Comparison of ENCODE assay signal across 8 cellular contexts in the genomic region with DNA sequence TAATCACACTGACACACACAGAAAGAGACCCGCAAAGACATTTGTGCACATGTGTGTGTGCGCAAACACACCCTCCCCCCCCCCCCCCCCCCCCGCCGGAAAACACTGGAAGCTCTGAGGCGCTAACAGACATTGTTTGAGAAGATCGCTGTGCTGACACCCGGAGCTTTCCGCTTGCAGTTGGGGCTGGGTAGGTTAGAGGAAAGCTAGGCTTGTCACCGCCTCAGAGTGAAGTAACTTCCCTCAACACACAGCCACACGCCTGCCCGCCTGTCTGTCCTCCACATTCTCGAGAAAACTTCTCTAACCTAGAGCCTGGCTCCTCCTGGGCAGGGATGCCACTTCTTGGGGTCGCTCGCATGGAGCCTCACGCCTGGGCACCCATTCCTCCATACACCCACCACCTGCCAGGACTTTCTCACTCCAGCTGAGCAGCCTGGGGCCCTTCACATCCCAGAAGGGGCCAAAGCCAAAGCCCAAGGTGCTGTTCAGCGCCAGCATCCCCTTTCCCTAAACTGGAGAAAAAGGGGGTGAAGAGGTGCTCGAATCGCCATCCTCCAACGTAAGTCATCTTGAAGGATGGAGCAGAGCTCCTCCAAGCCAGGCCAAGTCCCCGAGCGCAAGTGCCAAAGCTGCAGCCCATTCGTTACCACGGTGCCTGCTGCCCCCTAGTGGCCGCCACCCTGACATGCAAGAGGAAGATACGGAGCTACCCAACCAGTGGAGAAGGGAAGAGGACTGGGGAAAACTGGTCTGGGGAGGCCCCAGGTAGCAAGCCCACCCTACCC.
DNase-seq lines count a peak whose midpoint lies in the region; ATAC-seq and TF ChIP-seq lines count a peak whose summit lies in the region.

No MANE protein-coding gene starts in this region.

- CTCF ChIA-PET in activated CD4-positive, alpha-beta T cell treated with anti-CD3 and anti-CD28 coated beads, Interleukin-2, amount 10 ng/mL, durations not matched to agents 7 days and 5 days (lab: Charles Lee), result interaction anchor here (0.5 to 5.5 kb wide), 46 partner anchors 7 to 1014 kb away, joined by 3 to 56 read pairs (median 4); a partner anchor contains a TSS

- peaks cover 5% of the 10 kb centered on the region for H3K4me1 Mint-ChIP-seq in activated CD4-positive, alpha-beta T cell treated with anti-CD3 and anti-CD28 coated beads, Interleukin-2, amount 10 ng/mL, durations not matched to agents 7 days and 5 days

- no peak overlapping the region for H3K4me3 ChIP-seq in colonic mucosa
- H3K4me3 ChIP-seq in liver (ENCODE audit: low read depth in 1 of 3, low read length in 3 of 3), result no peak overlapping the region

- peak; percentile 95 for TF ChIP-seq CTCF in GM12874 (IDR thresholded peaks at IDR 0.05; ENCODE audit: insufficient read depth, low read depth, low read length)
- peak; percentile 96 for TF ChIP-seq CTCF in colonic mucosa (IDR thresholded peaks at IDR 0.05)
- TF ChIP-seq CTCF in liver (IDR thresholded peaks at IDR 0.05; ENCODE audit: low read depth, low read length, missing input control), result peak; percentile 77

- no peak overlapping the region for H3K27ac Mint-ChIP-seq in activated CD4-positive, alpha-beta T cell treated with anti-CD3 and anti-CD28 coated beads, Interleukin-2, amount 10 ng/mL, durations not matched to agents 7 days and 5 days

- H3K9me3 Mint-ChIP-seq in activated CD4-positive, alpha-beta T cell treated with anti-CD3 and anti-CD28 coated beads, Interleukin-2, amount 10 ng/mL, durations not matched to agents 7 days and 5 days, result no peaks in the 10 kb centered on the region

- no peaks in the 10 kb centered on the region for H3K4me1 ChIP-seq in colonic mucosa
- H3K4me1 ChIP-seq in liver (ENCODE audit: control insufficient read depth in 4 of 4, insufficient read depth in 4 of 4, low read length in 3 of 4), result peaks cover 3 to 30% (median 21%) of the 10 kb centered on the region in 4 donors

- no peaks in the 10 kb centered on the region for H3K27me3 ChIP-seq in colonic mucosa
- H3K27me3 ChIP-seq in liver (ENCODE audit: control insufficient read depth in 4 of 4, insufficient read depth in 4 of 4, low read length in 3 of 4), result no peaks in the 10 kb centered on the region

- peak; percentile 82 to 89 for TF ChIP-seq RAD21 in liver (IDR thresholded peaks at IDR 0.05)

- no peak for ATAC-seq in HG03354 (IDR thresholded peaks at IDR 0.05; ENCODE audit: poor library complexity, severe bottlenecking, unreplicated experiment)

- H3K36me3 Mint-ChIP-seq in activated CD4-positive, alpha-beta T cell treated with anti-CD3 and anti-CD28 coated beads, Interleukin-2, amount 10 ng/mL, durations not matched to agents 7 days and 5 days (ENCODE audit: low read depth), result peaks cover 23% of the 10 kb centered on the region

- no peaks in the 10 kb centered on the region for H3K9me3 ChIP-seq in colonic mucosa
- H3K9me3 ChIP-seq in liver (ENCODE audit: control insufficient read depth in 4 of 4, low read length in 3 of 4), result no peaks in the 10 kb centered on the region

- 62% methylated on average over 25 of the region's 25 CpGs for WGBS in liver

- no peak overlapping the region for H3K27ac ChIP-seq in colonic mucosa
- H3K27ac ChIP-seq in liver (ENCODE audit: low read depth in 1 of 2, low read length in 2 of 2), result no peak overlapping the region

- DNase-seq in 8988T (peak; percentile 89), NCI-H524 (lab: John Stamatoyannopoulos, UW) (peak; percentile 79 to 81), colonic mucosa (peak; percentile 78)
- DNase-seq in activated CD4-positive, alpha-beta T cell treated with anti-CD3 and anti-CD28 coated beads, Interleukin-2, amount 10 ng/mL, durations not matched to agents 7 days and 5 days, result peak; percentile 77
- peak; percentile 55 to 69 (median 66) for DNase-seq in stimulated activated CD4-positive, alpha-beta T cell treated with anti-CD3 and anti-CD28 coated beads, TNF-alpha, amount 100 ng/mL, for 4 hours (ENCODE audit: low read depth in 3 of 3)

- intact Hi-C loops in colonic mucosa (cut with DNase I), result no loop called here

- POLR2A ChIA-PET in activated CD4-positive, alpha-beta T cell treated with anti-CD3 and anti-CD28 coated beads, Interleukin-2, amount 10 ng/mL, durations not matched to agents 7 days and 5 days (lab: Charles Lee), result no interaction called here

- H3K36me3 ChIP-seq in colonic mucosa, result peaks cover 12% of the 10 kb centered on the region
- H3K36me3 ChIP-seq in liver (ENCODE audit: control insufficient read depth in 4 of 4, insufficient read depth in 3 of 4, low read depth in 1 of 4, low read length in 3 of 4), result peaks cover 23 to 54% (median 34%) of the 10 kb centered on the region in 4 donors

- H3K27me3 Mint-ChIP-seq in activated CD4-positive, alpha-beta T cell treated with anti-CD3 and anti-CD28 coated beads, Interleukin-2, amount 10 ng/mL, durations not matched to agents 7 days and 5 days, result no peaks in the 10 kb centered on the region

- H3K9ac ChIP-seq in colonic mucosa (ENCODE audit: low read depth in 2 of 2, low read length in 2 of 2) (no peak overlapping the region), liver (ENCODE audit: low read depth in 1 of 2, low read length in 2 of 2) (no peak overlapping the region)

- no peak overlapping the region for H3K4me3 Mint-ChIP-seq in activated CD4-positive, alpha-beta T cell treated with anti-CD3 and anti-CD28 coated beads, Interleukin-2, amount 10 ng/mL, durations not matched to agents 7 days and 5 days

TF ChIP-seq in liver, 16 proteins besides CTCF, POLR2A, EP300 and RAD21:
- no peak for TF ChIP-seq FOXA1 (IDR thresholded peaks at IDR 0.05)
- TF ChIP-seq HNF4G (IDR thresholded peaks at IDR 0.05), result no peak
- TF ChIP-seq GABPA (IDR thresholded peaks at IDR 0.05 in 1 of 2, conservative IDR thresholded peaks at IDR 0.05 in 1 of 2), result no peak
- TF ChIP-seq TAF1 (conservative IDR thresholded peaks at IDR 0.05), result no peak
- TF ChIP-seq EGR1 (IDR thresholded peaks at IDR 0.05; ENCODE audit: low read depth in 2 of 2), result no peak
- TF ChIP-seq, protein P1, sequence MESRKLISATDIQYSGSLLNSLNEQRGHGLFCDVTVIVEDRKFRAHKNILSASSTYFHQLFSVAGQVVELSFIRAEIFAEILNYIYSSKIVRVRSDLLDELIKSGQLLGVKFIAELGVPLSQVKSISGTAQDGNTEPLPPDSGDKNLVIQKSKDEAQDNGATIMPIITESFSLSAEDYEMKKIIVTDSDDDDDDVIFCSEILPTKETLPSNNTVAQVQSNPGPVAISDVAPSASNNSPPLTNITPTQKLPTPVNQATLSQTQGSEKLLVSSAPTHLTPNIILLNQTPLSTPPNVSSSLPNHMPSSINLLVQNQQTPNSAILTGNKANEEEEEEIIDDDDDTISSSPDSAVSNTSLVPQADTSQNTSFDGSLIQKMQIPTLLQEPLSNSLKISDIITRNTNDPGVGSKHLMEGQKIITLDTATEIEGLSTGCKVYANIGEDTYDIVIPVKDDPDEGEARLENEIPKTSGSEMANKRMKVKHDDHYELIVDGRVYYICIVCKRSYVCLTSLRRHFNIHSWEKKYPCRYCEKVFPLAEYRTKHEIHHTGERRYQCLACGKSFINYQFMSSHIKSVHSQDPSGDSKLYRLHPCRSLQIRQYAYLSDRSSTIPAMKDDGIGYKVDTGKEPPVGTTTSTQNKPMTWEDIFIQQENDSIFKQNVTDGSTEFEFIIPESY (IDR thresholded peaks at IDR 0.05), result no peak
- TF ChIP-seq, protein P2, sequence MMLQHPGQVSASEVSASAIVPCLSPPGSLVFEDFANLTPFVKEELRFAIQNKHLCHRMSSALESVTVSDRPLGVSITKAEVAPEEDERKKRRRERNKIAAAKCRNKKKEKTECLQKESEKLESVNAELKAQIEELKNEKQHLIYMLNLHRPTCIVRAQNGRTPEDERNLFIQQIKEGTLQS (IDR thresholded peaks at IDR 0.05), result no peak
- TF ChIP-seq, protein P3, sequence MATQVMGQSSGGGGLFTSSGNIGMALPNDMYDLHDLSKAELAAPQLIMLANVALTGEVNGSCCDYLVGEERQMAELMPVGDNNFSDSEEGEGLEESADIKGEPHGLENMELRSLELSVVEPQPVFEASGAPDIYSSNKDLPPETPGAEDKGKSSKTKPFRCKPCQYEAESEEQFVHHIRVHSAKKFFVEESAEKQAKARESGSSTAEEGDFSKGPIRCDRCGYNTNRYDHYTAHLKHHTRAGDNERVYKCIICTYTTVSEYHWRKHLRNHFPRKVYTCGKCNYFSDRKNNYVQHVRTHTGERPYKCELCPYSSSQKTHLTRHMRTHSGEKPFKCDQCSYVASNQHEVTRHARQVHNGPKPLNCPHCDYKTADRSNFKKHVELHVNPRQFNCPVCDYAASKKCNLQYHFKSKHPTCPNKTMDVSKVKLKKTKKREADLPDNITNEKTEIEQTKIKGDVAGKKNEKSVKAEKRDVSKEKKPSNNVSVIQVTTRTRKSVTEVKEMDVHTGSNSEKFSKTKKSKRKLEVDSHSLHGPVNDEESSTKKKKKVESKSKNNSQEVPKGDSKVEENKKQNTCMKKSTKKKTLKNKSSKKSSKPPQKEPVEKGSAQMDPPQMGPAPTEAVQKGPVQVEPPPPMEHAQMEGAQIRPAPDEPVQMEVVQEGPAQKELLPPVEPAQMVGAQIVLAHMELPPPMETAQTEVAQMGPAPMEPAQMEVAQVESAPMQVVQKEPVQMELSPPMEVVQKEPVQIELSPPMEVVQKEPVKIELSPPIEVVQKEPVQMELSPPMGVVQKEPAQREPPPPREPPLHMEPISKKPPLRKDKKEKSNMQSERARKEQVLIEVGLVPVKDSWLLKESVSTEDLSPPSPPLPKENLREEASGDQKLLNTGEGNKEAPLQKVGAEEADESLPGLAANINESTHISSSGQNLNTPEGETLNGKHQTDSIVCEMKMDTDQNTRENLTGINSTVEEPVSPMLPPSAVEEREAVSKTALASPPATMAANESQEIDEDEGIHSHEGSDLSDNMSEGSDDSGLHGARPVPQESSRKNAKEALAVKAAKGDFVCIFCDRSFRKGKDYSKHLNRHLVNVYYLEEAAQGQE (IDR thresholded peaks at IDR 0.05), result no peak
- TF ChIP-seq RXRA (IDR thresholded peaks at IDR 0.05), result no peak
- TF ChIP-seq YY1 (IDR thresholded peaks at IDR 0.05), result no peak
- no peak for TF ChIP-seq HNF4A (conservative IDR thresholded peaks at IDR 0.05)
TF ChIP-seq in liver: peak in this region for 0.
